Comparison of ENCODE assay signal across 10 cellular contexts in the genomic region with DNA sequence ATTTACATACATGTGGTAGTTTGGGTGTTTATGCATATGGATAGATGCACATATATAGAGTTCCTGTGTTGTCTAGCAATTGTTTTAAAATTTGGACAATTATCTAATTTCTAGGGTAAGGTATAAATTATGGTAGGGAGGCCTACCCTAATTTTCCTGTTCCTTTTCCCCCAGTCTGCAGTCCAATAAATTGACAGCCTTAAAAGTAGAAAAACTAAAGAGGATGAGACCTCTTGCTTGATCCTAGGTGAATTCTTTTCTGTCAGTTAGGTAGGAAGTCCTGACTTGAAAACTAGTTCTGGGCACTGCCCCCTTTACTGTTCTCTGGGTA. TPM values are rescaled to one million over a fixed set of nuclear protein-coding genes. Genes with fewer than 3 reads are reported as not detected.
DNase-seq lines count a peak whose midpoint lies in the region; ATAC-seq, FAIRE-seq and TF ChIP-seq lines count a peak whose summit lies in the region.
"Had no signal": no experiment of that assay in that cellular context is flagged by ENCODE, and none has a peak within 500 bp of the region (broad histone marks: within the 10 kb centered on the region; RNA-seq: fewer than 3 reads in every experiment).

No MANE protein-coding gene starts in this region.

- peaks cover 10% of the 10 kb centered on the region for H3K27me3 Mint-ChIP-seq in astrocyte (ENCODE audit: low read depth, unreplicated experiment)

- DNase-seq in heart left ventricle, result no peak
- no peak for DNase-seq in cardiac septum (ENCODE audit: low spot score)
- DNase-seq in astrocyte (ENCODE audit: low read depth), result no peak
- no peak for DNase-seq in uterus
- DNase-seq in DMS 273 treated with DMSO at 0.1 percent for 48 hours (lab: John Stamatoyannopoulos, UW), result no peak
- DNase-seq in NCI-H2171 (lab: John Stamatoyannopoulos, UW), result no peak
- DNase-seq in stimulated activated CD4-positive, alpha-beta T cell treated with anti-CD3 and anti-CD28 coated beads, Interleukin-4, amount 100 ng/mL, for 1 hour, result no peak
- DNase-seq: foreskin keratinocyte, NCI-H1048 had no signal

- no peaks in the 10 kb centered on the region for H3K27me3 ChIP-seq in heart left ventricle
- no peaks in the 10 kb centered on the region for H3K27me3 ChIP-seq in astrocyte (ENCODE audit: insufficient read depth, low read length)
- H3K27me3 ChIP-seq in muscle layer of duodenum (ENCODE audit: low read depth, low read length), result no peaks in the 10 kb centered on the region
- no peaks in the 10 kb centered on the region for H3K27me3 ChIP-seq in uterus
- H3K27me3 ChIP-seq: foreskin keratinocyte had no signal

- peak overlapping the region; percentile 96 to 100 (median 100) for H3K27ac ChIP-seq in heart left ventricle
- no peak overlapping the region for H3K27ac ChIP-seq in astrocyte (ENCODE audit: low read depth, low read length)
- peak overlapping the region; percentile 98 for H3K27ac ChIP-seq in muscle layer of duodenum (ENCODE audit: low read length)
- H3K27ac ChIP-seq in uterus, result peak overlapping the region; percentile 100
- H3K27ac ChIP-seq: foreskin keratinocyte had no signal

- H3K4me1 ChIP-seq in heart left ventricle (peaks cover 0 to 46% (median 37%) of the 10 kb centered on the region in 12 donors), astrocyte (ENCODE audit: insufficient read depth, low read length) (peaks cover 25% of the 10 kb centered on the region), muscle layer of duodenum (ENCODE audit: control insufficient read depth in 1 of 2, insufficient read depth in 2 of 2, low read length in 2 of 2) (peaks cover 25 to 31% of the 10 kb centered on the region in 2 donors), uterus (no peaks in the 10 kb centered on the region)

- H3K79me2 ChIP-seq in astrocyte (ENCODE audit: insufficient read depth, low read length), result peaks cover 30% of the 10 kb centered on the region

- H3K36me3 Mint-ChIP-seq in astrocyte (ENCODE audit: low read depth, unreplicated experiment), result peaks cover 5% of the 10 kb centered on the region

- no peaks in the 10 kb centered on the region for H3K9me3 ChIP-seq in heart left ventricle
- no peaks in the 10 kb centered on the region for H3K9me3 ChIP-seq in astrocyte (ENCODE audit: insufficient read depth, low read depth, low read length)
- no peaks in the 10 kb centered on the region for H3K9me3 ChIP-seq in muscle layer of duodenum (ENCODE audit: control insufficient read depth in 1 of 2, low read length in 2 of 2)
- no peaks in the 10 kb centered on the region for H3K9me3 ChIP-seq in uterus

- no peak overlapping the region for H3K9ac ChIP-seq in astrocyte (ENCODE audit: low read length)

- FAIRE-seq in astrocyte (lab: Jason Lieb, UNC), result no peak

- H3K9me3 Mint-ChIP-seq in astrocyte (ENCODE audit: unreplicated experiment), result no peaks in the 10 kb centered on the region

- H3K4me2 ChIP-seq in astrocyte (ENCODE audit: low read length), result peak overlapping the region; percentile 89

- H3K4me3 ChIP-seq in heart left ventricle (peak overlapping the region in 7 of 12 donors; percentile 52 to 94 (median 91)), astrocyte (ENCODE audit: insufficient read depth, low read depth, low read length) (no peak overlapping the region), muscle layer of duodenum (ENCODE audit: low read depth in 1 of 2, low read length in 2 of 2) (peak overlapping the region in 1 of 2 donors; percentile 83), uterus (no peak overlapping the region)

- H4K20me1 ChIP-seq in astrocyte (ENCODE audit: insufficient read depth, low read length), result peaks cover 20% of the 10 kb centered on the region

- H3K36me3 ChIP-seq in heart left ventricle (peaks cover 0 to 15% (median 10%) of the 10 kb centered on the region in 9 donors), astrocyte (ENCODE audit: insufficient read depth, low read length) (peaks cover 2% of the 10 kb centered on the region), muscle layer of duodenum (ENCODE audit: control insufficient read depth in 1 of 2, insufficient read depth in 2 of 2, low read length in 2 of 2) (peaks cover 9 to 12% of the 10 kb centered on the region in 2 donors), uterus (no peaks in the 10 kb centered on the region)

- H3K4me1 Mint-ChIP-seq in astrocyte (ENCODE audit: low read depth, unreplicated experiment), result peaks cover 23% of the 10 kb centered on the region

- ATAC-seq in heart left ventricle, result no peak
- ATAC-seq: foreskin keratinocyte had no signal

- TF ChIP-seq CTCF in heart left ventricle (IDR thresholded peaks at IDR 0.05) (no peak), astrocyte (IDR thresholded peaks at IDR 0.05; ENCODE audit: insufficient read depth, low read depth, low read length) (no peak), uterus (IDR thresholded peaks at IDR 0.05) (no peak)

- peak overlapping the region; percentile 60 for H3K4me3 Mint-ChIP-seq in astrocyte (ENCODE audit: unreplicated experiment)

- peak overlapping the region; percentile 76 for H2AFZ ChIP-seq in astrocyte (ENCODE audit: low read depth, low read length)

- TF ChIP-seq POLR2A in heart left ventricle (IDR thresholded peaks at IDR 0.05), result no peak
- TF ChIP-seq POLR2A in uterus (IDR thresholded peaks at IDR 0.05), result no peak

- H3K27ac Mint-ChIP-seq in astrocyte (ENCODE audit: unreplicated experiment), result no peak overlapping the region

- intact Hi-C loops in heart left ventricle (cut with DNase I), result loop anchor here in 6 of 10 donors (5.0 to 10.0 kb wide), 5 partner anchors 72 to 208 kb away; partner anchors contain the start of genes DUSP16 (in 5 of the 6), APOLD1 (in 3 of the 6) and CREBL2 (in 1 of the 6)
- intact Hi-C loops in cardiac septum (cut with DNase I), result loop anchor here (5.0 kb wide), 1 partner anchor 103 kb away; the partner anchor contains the start of gene CREBL2
- intact Hi-C loops in uterus (cut with DNase I; ENCODE audit: low total_unique reads), result no loop called here

RNA-seq across cellular contexts. Expression of gene CDKN1B, which starts 2.1 kb away (rescaled TPM):
- total RNA-seq in heart left ventricle (10 to 100 TPM; 25.8 to 44.9 (median 35.1) TPM), cardiac septum (29.5 TPM), astrocyte (13.4 and 16.7 TPM in 2 replicates), uterus (100 to 1,000 TPM in 1 of 4 donors, 10 to 100 TPM in 3; 40.7 to 104 (median 86.0) TPM)
- polyA plus RNA-seq in heart left ventricle, result 10 to 100 TPM; 19.0 to 27.4 TPM

RNA-seq across cellular contexts. Expression of gene GPR19, which starts 19.1 kb away (rescaled TPM):
- under 1 TPM in 1 of 9 donors, not detected in 8; 0.61 TPM for total RNA-seq in heart left ventricle
- under 1 TPM in 1 of 2 donors, not detected in 1; 0.04 TPM for polyA plus RNA-seq in heart left ventricle
- total RNA-seq in cardiac septum, result not detected
- total RNA-seq in astrocyte, result 2.8 and 4.3 TPM in 2 replicates
- under 1 TPM in 1 of 4 donors, not detected in 3; 0.83 TPM for total RNA-seq in uterus

Comparison
In these comparisons a context has a peak if more than half of its experiments do, and no peak if none do; other contexts are left out.
1. H3K4me3 ChIP-seq: peak in heart left ventricle (7 of 12); none in astrocyte (single experiment) and uterus (0 of 2).